23 cellular contexts compared by ENCODE assay signal in the genomic region with DNA sequence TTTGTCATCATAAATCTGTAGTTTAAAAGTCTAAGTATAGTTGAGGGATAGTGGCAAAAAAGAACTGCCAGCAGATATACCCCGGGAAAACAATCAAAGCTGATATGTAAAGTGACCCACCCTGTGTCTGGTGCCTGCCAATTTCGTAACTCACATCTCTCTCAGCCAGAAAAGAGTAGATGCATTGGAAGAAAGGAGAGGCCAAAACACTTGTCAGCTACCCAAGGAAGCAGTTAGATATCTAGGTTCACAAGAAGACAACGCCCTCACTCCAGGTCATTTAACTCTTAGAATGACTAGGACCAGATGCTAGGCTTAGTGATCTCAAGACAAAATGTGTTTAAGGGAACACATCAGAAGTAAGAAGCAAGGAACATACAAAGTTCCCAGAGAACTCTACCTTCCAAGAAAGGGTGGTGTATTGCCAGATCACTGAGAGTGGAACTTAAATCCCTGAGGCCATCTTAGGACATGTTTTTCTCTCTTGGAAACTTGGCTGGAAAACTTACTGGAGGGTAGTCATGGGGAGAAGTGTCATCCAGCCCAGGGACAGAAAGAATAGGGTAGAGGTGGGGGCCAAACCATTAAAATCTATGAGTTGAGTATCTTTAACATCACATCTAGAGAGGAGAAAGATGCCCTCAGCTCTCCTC.
DNase-seq lines count a peak whose midpoint lies in the region; ATAC-seq and TF ChIP-seq lines count a peak whose summit lies in the region.
"Had no signal": no experiment of that assay in that cellular context is flagged by ENCODE, and none has a peak within 500 bp of the region (broad histone marks: within the 10 kb centered on the region; RNA-seq: fewer than 3 reads in every experiment).

No MANE protein-coding gene starts in this region.

- TF ChIP-seq CTCF in fibroblast of the aortic adventitia (IDR thresholded peaks at IDR 0.05; ENCODE audit: insufficient read depth, low read length) (no peak), body of pancreas (IDR thresholded peaks at IDR 0.05) (no peak)

- H3K4me3 ChIP-seq in fibroblast of the aortic adventitia (ENCODE audit: low read depth, low read length) (no peak overlapping the region), right cardiac atrium (ENCODE audit: low read length) (no peak overlapping the region), aorta (ENCODE audit: low read length in 2 of 2) (no peak overlapping the region), body of pancreas (no peak overlapping the region)
- H3K4me3 ChIP-seq: SK-N-MC had no signal

- CTCF ChIA-PET in activated naive CD4-positive, alpha-beta T cell treated with anti-CD3 and anti-CD28 coated beads for 36 hours (lab: Charles Lee): interaction anchor here (0.9 kb wide), 1 partner anchor 239 kb away, joined by 3 read pairs; no protein-coding TSS in a partner anchor

- no peak overlapping the region for H3K4me3 Mint-ChIP-seq in activated naive CD4-positive, alpha-beta T cell treated with anti-CD3 and anti-CD28 coated beads for 36 hours

- intact Hi-C loops in activated naive CD4-positive, alpha-beta T cell treated with anti-CD3 and anti-CD28 coated beads for 36 hours (cut with micrococcal nuclease): loop anchor here (5.0 kb wide), 1 partner anchor 294 kb away; no protein-coding TSS in a partner anchor
- intact Hi-C loops in right cardiac atrium (cut with DNase I): loop anchor here in 3 of 4 donors (5.0 kb wide), 3 partner anchors 151 to 241 kb away; no protein-coding TSS in a partner anchor
- intact Hi-C loops in aorta (cut with DNase I): loop anchor here in 1 of 2 donors (5.0 kb wide), 1 partner anchor 241 kb away; no protein-coding TSS in a partner anchor
- intact Hi-C loops in body of pancreas (cut with DNase I): no loop called here

- DNase-seq in activated naive CD4-positive, alpha-beta T cell treated with anti-CD3 and anti-CD28 coated beads, Interleukin-2, amount 50 U/mL, for 72 hours (ENCODE audit: low spot score in 2 of 2): no peak
- no peak for DNase-seq in activated naive CD4-positive, alpha-beta T cell treated with anti-CD3 and anti-CD28 coated beads for 36 hours
- peak; percentile 80 for DNase-seq in fibroblast of the aortic adventitia (ENCODE audit: low read depth)
- DNase-seq in right cardiac atrium: peak in 1 of 3 donors; percentile 64
- DNase-seq in aorta: no peak
- no peak for DNase-seq in body of pancreas
- no peak for DNase-seq in NCI-H1092 treated with DMSO at 0.1 percent for 48 hours (lab: John Stamatoyannopoulos, UW)
- DNase-seq in SKM-1 treated with dmso at 0.1 percent for 144 hours (lab: John Stamatoyannopoulos, UW; ENCODE audit: unreplicated experiment): no peak
- DNase-seq: 8988T, C1 segment of cervical spinal cord, EL, GF-D8, GOT3, Kasumi-1, NCI-H1417, NCI-H187, NCI-H2107, NCI-H446 treated with DMSO at 0.1 percent for 48 hours, NCI-H526 treated with DMSO at 0.1 percent for 48 hours, OCI-M1, SHP77 treated with DMSO at 0.1 percent for 48 hours had no signal

- 20% methylated on average over 3 of the region's 3 CpGs for WGBS in right cardiac atrium
- WGBS in aorta, 2 donors: 34 to 42% methylated on average over 3 of the region's 3 CpGs
- WGBS in body of pancreas, 2 donors: 63 to 66% methylated on average over 3 of the region's 3 CpGs

- peaks cover 5 to 6% of the 10 kb centered on the region in 2 donors for H3K36me3 Mint-ChIP-seq in activated naive CD4-positive, alpha-beta T cell treated with anti-CD3 and anti-CD28 coated beads, Interleukin-2, amount 50 U/mL, for 72 hours
- H3K36me3 Mint-ChIP-seq in activated naive CD4-positive, alpha-beta T cell treated with anti-CD3 and anti-CD28 coated beads for 36 hours (ENCODE audit: low read depth): peaks cover 25% of the 10 kb centered on the region

- no peaks in the 10 kb centered on the region for H3K4me1 Mint-ChIP-seq in activated naive CD4-positive, alpha-beta T cell treated with anti-CD3 and anti-CD28 coated beads for 36 hours (ENCODE audit: low read depth)

- H3K9me3 ChIP-seq in right cardiac atrium (ENCODE audit: control insufficient read depth, low read length) (no peaks in the 10 kb centered on the region), aorta (ENCODE audit: control insufficient read depth, low read length) (no peaks in the 10 kb centered on the region), body of pancreas (no peaks in the 10 kb centered on the region)

- no peaks in the 10 kb centered on the region for H3K27me3 Mint-ChIP-seq in activated naive CD4-positive, alpha-beta T cell treated with anti-CD3 and anti-CD28 coated beads for 36 hours (ENCODE audit: low read depth)

- no peaks in the 10 kb centered on the region for H3K36me3 ChIP-seq in aorta (ENCODE audit: control insufficient read depth in 1 of 2, insufficient read depth in 2 of 2, low read length in 1 of 2)
- peaks cover 0 to 5% of the 10 kb centered on the region in 2 donors for H3K36me3 ChIP-seq in body of pancreas (replicated peaks in 1 of 2; ENCODE audit: insufficient read depth in 1 of 2, low read depth in 2 of 2)

- ATAC-seq in activated naive CD4-positive, alpha-beta T cell treated with anti-CD3 and anti-CD28 coated beads, Interleukin-2, amount 50 U/mL, for 72 hours: no peak
- ATAC-seq in right cardiac atrium (peak; percentile 89 to 94), aorta (ENCODE audit: low FRiP score) (peak; percentile 73), body of pancreas (no peak)
- ATAC-seq: HCT116 had no signal

- peak overlapping the region; percentile 15 to 53 for H3K27ac Mint-ChIP-seq in activated naive CD4-positive, alpha-beta T cell treated with anti-CD3 and anti-CD28 coated beads, Interleukin-2, amount 50 U/mL, for 72 hours
- no peak overlapping the region for H3K27ac Mint-ChIP-seq in activated naive CD4-positive, alpha-beta T cell treated with anti-CD3 and anti-CD28 coated beads for 36 hours

- H3K4me1 ChIP-seq in right cardiac atrium (ENCODE audit: control insufficient read depth, insufficient read depth, low read length) (no peaks in the 10 kb centered on the region), aorta (ENCODE audit: control insufficient read depth in 1 of 2, insufficient read depth in 2 of 2, low read length in 2 of 2) (no peaks in the 10 kb centered on the region), body of pancreas (no peaks in the 10 kb centered on the region)

- no peaks in the 10 kb centered on the region for H3K27me3 ChIP-seq in right cardiac atrium (ENCODE audit: control insufficient read depth, insufficient read depth)
- no peaks in the 10 kb centered on the region for H3K27me3 ChIP-seq in aorta (ENCODE audit: control insufficient read depth in 1 of 2, insufficient read depth in 2 of 2, low read length in 1 of 2)
- H3K27me3 ChIP-seq in body of pancreas: no peaks in the 10 kb centered on the region

- no peak for TF ChIP-seq POLR2A in body of pancreas (IDR thresholded peaks at IDR 0.05)

- no peaks in the 10 kb centered on the region for H3K9me3 Mint-ChIP-seq in activated naive CD4-positive, alpha-beta T cell treated with anti-CD3 and anti-CD28 coated beads, Interleukin-2, amount 50 U/mL, for 72 hours
- H3K9me3 Mint-ChIP-seq in activated naive CD4-positive, alpha-beta T cell treated with anti-CD3 and anti-CD28 coated beads for 36 hours: no peaks in the 10 kb centered on the region

- no peak overlapping the region for H3K27ac ChIP-seq in right cardiac atrium (ENCODE audit: low read length)
- no peak overlapping the region for H3K27ac ChIP-seq in aorta (ENCODE audit: low read depth in 1 of 2, low read length in 2 of 2)
- no peak overlapping the region for H3K27ac ChIP-seq in body of pancreas
- H3K27ac ChIP-seq: SK-N-MC had no signal

Comparison
In these comparisons a context has a peak if more than half of its experiments do, and no peak if none do; other contexts are left out.
1. ATAC-seq: peak in right cardiac atrium (2 of 2) and aorta (single experiment); none in activated naive CD4-positive, alpha-beta T cell treated with anti-CD3 and anti-CD28 coated beads, Interleukin-2, amount 50 U/mL, for 72 hours (0 of 2) and body of pancreas (single experiment).